8 cellular contexts compared by ENCODE assay signal in the genomic region with DNA sequence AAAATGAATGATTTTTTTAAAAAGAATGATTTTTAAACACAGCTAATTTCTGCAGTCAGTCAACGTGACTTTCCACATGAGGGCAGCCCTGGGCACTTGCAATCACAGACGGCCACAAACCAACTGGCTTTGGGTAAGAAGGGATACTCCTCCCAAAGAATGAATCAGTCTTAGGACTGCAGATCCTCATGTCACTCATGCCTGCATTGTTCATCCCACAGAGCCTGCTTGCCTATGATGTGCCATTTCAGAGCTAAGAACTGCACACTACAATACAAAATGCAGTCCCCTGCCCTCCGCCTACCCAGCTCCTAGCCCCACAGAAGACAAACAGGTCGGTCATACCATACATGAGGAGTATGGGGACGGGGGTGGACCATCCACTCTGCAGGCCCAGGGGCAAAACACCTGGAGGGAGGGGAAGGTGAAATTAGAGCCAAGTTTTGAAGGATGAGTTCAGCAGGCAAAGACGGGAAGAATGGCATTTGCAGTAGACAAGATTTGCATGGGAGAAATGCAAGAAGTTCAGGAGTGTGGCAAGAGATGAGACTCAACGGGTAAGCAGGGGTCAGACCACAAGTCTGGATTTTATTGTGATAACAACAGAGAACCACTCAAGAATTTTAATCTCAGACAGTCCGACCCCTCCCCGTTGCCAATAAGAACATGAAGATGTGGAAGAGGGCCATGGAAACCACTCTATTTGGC. TPM values are rescaled to one million over a fixed set of nuclear protein-coding genes. Genes with fewer than 3 reads are reported as not detected.
DNase-seq lines count a peak whose midpoint lies in the region; ATAC-seq, FAIRE-seq and TF ChIP-seq lines count a peak whose summit lies in the region.

No MANE protein-coding gene starts in this region.

- H3K36me3 Mint-ChIP-seq in H9 (ENCODE audit: insufficient read depth in 1 of 3, low read depth in 3 of 3) (peaks cover 0 to 13% (median 3%) of the 10 kb centered on the region in 3 experiments; a peak in 5 of 7 replicates), WTC11 (no peaks in the 10 kb centered on the region)

- H2BK20ac ChIP-seq in H9 (ENCODE audit: low read depth, low read length, poor library complexity, severe bottlenecking) = no peak overlapping the region

- peaks cover 27% of the 10 kb centered on the region; the same call in 1 of the 2 replicates for H3K79me2 ChIP-seq in H9 (ENCODE audit: insufficient read depth, low read length)

- peak; percentile 77 for DNase-seq in A172 (ENCODE audit: low spot score)
- DNase-seq in H9 = no peak
- no peak for DNase-seq in WTC11 (ENCODE audit: low spot score)
- DNase-seq in kidney = no peak
- no peak for DNase-seq in NCI-H2227 treated with DMSO at 0.1 percent for 48 hours (lab: John Stamatoyannopoulos, UW)
- no peak for DNase-seq in NCI-H774 (lab: John Stamatoyannopoulos, UW)
- no peak for DNase-seq in NCI-H146 treated with DMSO at 0.1 percent for 48 hours (lab: John Stamatoyannopoulos, UW; ENCODE audit: unreplicated experiment)
- no peak for DNase-seq in NCI-H1417 treated with DMSO at 0.1 percent for 48 hours (lab: John Stamatoyannopoulos, UW)

- H2AK5ac ChIP-seq in H9 (ENCODE audit: insufficient read length, low read length) = no peak overlapping the region

- no peak overlapping the region for H2AFZ ChIP-seq in H9 (ENCODE audit: low read length)

- no peaks in the 10 kb centered on the region for H3K27me3 Mint-ChIP-seq in H9 (ENCODE audit: low read depth)
- H3K27me3 Mint-ChIP-seq in WTC11 (ENCODE audit: low read depth) = no peaks in the 10 kb centered on the region

- H3K27me3 ChIP-seq in H9 (ENCODE audit: insufficient read depth, low read length) = no peaks in the 10 kb centered on the region

- peak; percentile 57 for ATAC-seq in WTC11

- H3K18ac ChIP-seq in H9 (ENCODE audit: insufficient read length, low read depth, low read length) = no peak overlapping the region

- H2BK120ac ChIP-seq in H9 (ENCODE audit: low read depth, low read length, poor library complexity, severe bottlenecking) = no peak overlapping the region

- peaks cover 41 to 48% of the 10 kb centered on the region in 2 experiments for H3K4me1 Mint-ChIP-seq in H9
- H3K4me1 Mint-ChIP-seq in WTC11 = peaks cover 50% of the 10 kb centered on the region

- no peak overlapping the region for H4K5ac ChIP-seq in H9 (ENCODE audit: insufficient read length, low read depth, low read length)

- WGBS in H9 (ENCODE audit: extremely low coverage, insufficient read length, low lambda C conversion rate) = no CpG with 5 or more reads among the region's 9 CpGs

- H3K23me2 ChIP-seq in H9 (ENCODE audit: insufficient read length, low read depth, low read length, poor library complexity, severe bottlenecking) = no peaks in the 10 kb centered on the region

- peaks cover 3% of the 10 kb centered on the region for H3K79me1 ChIP-seq in H9 (ENCODE audit: insufficient read depth, low read depth, low read length, poor library complexity, severe bottlenecking)

- CTCF ChIA-PET in WTC11 (lab: Charles Lee) = interaction anchor here (0.9 to 2.0 kb wide), 10 partner anchors 11 to 238 kb away, joined by 3 to 14 read pairs (median 6); no protein-coding TSS in a partner anchor

- no peak overlapping the region for H2BK12ac ChIP-seq in H9 (ENCODE audit: insufficient read length, low read depth, low read length)

- no peaks in the 10 kb centered on the region for H4K20me1 ChIP-seq in H9 (ENCODE audit: control insufficient read depth, insufficient read depth, insufficient read length)

- H3K56ac ChIP-seq in H9 (ENCODE audit: insufficient read length, low read depth, low read length) = no peak overlapping the region

- no peak for FAIRE-seq in kidney (lab: Jason Lieb, UNC)

- H3K27ac Mint-ChIP-seq in H9 (peak overlapping the region in 1 of 3 experiments; percentile 18; a peak in 2 of 7 replicates), WTC11 (no peak overlapping the region; the same call in 1 of the 2 replicates)

- H3K4ac ChIP-seq in H9 (ENCODE audit: low read depth, low read length) = no peak overlapping the region

- no peak overlapping the region for H3K23ac ChIP-seq in H9 (ENCODE audit: insufficient read length, low read depth, low read length)

- no peak overlapping the region for H2BK5ac ChIP-seq in H9 (ENCODE audit: insufficient read length, low read length)

- intact Hi-C loops in kidney (cut with DNase I) = no loop called here

- H3K4me3 Mint-ChIP-seq in H9 (no peak overlapping the region), WTC11 (no peak overlapping the region)

- H3K9me3 Mint-ChIP-seq in H9 (no peaks in the 10 kb centered on the region; a peak in 1 of 5 replicates), WTC11 (no peaks in the 10 kb centered on the region)

- H3T11ph ChIP-seq in H9 (ENCODE audit: low read length) = no peak overlapping the region

- POLR2A ChIA-PET in WTC11 (lab: Charles Lee) = interaction anchor here (0.7 kb wide), 1 partner anchor 18 kb away, joined by 3 read pairs; no protein-coding TSS in a partner anchor

- H3K4me2 ChIP-seq in H9 (ENCODE audit: insufficient read depth, insufficient read length, low read length) = no peak overlapping the region

- no peak overlapping the region for H4K8ac ChIP-seq in H9 (replicated peaks; ENCODE audit: insufficient read length, low read depth, low read length)

- TF ChIP-seq CTCF in H9 (conservative IDR thresholded peaks at IDR 0.05) (peak; percentile 49; the same call in 2 of the 3 replicates), WTC11 (IDR thresholded peaks at IDR 0.05) (no peak), kidney (IDR thresholded peaks at IDR 0.05; ENCODE audit: borderline replicate concordance, extremely low read depth, insufficient read depth) (peak; percentile 28)

- H3K9me3 ChIP-seq in H9 (ENCODE audit: control insufficient read depth, low read depth, low read length) (no peaks in the 10 kb centered on the region), kidney (ENCODE audit: control insufficient read depth in 1 of 2, low read length in 2 of 2) (no peaks in the 10 kb centered on the region)

- no peak overlapping the region for H3K4me3 ChIP-seq in kidney (ENCODE audit: low read length in 2 of 2)

- no peak overlapping the region for H3K14ac ChIP-seq in H9 (ENCODE audit: insufficient read depth, low read length)

- no peak overlapping the region for H3K27ac ChIP-seq in H9 (ENCODE audit: insufficient read length, low read depth, low read length)
- H3K27ac ChIP-seq in kidney (ENCODE audit: low read depth in 2 of 2, low read length in 2 of 2) = no peak overlapping the region

- no peak overlapping the region for H2BK15ac ChIP-seq in H9 (ENCODE audit: low read depth, low read length)

- H3K36me3 ChIP-seq in kidney (ENCODE audit: control insufficient read depth in 1 of 2, insufficient read depth in 2 of 2, low read length in 2 of 2) = no peaks in the 10 kb centered on the region

- no peak overlapping the region for H3K9ac ChIP-seq in H9 (ENCODE audit: extremely low read depth, insufficient read length, low read length)
- H3K9ac ChIP-seq in kidney (ENCODE audit: low read length in 2 of 2) = no peak overlapping the region

- H4K91ac ChIP-seq in H9 (ENCODE audit: insufficient read length, low read depth, low read length) = no peak overlapping the region

- H3K4me1 ChIP-seq in H9 (ENCODE audit: insufficient read depth, low read length) (peaks cover 15% of the 10 kb centered on the region), kidney (ENCODE audit: control insufficient read depth in 1 of 2, insufficient read depth in 1 of 2, low read depth in 1 of 2, low read length in 2 of 2) (peaks cover 12 to 22% of the 10 kb centered on the region in 2 donors)

TF ChIP-seq in WTC11, 78 proteins besides CTCF, POLR2A, EP300 and RAD21 (continues in another document):
- TF ChIP-seq ZNF232 (CRISPR knock-in tag; IDR thresholded peaks at IDR 0.05) = no peak
- TF ChIP-seq GTF2I (CRISPR knock-in tag; conservative IDR thresholded peaks at IDR 0.05) = no peak
- TF ChIP-seq GABPB1 (CRISPR knock-in tag; IDR thresholded peaks at IDR 0.05) = no peak
- TF ChIP-seq ZNF532 (CRISPR knock-in tag; IDR thresholded peaks at IDR 0.05; ENCODE audit: borderline replicate concordance) = no peak

RNA-seq across cellular contexts. Expression of gene PACSIN2, which starts 24.7 kb away (rescaled TPM):
- 31.4 and 35.9 TPM in 2 replicates for total RNA-seq in A172 (2014; rRNA removed; shearing (Covaris generic))
- total RNA-seq in H9 (2021) = 62.3 and 63.9 TPM in 2 replicates
- 64.1 to 70.5 TPM (median 69.0 TPM) in 3 replicates for total RNA-seq in WTC11 (2021)
- total RNA-seq in kidney = 105 TPM
- polyA plus RNA-seq in kidney (ENCODE audit: insufficient read depth, low read depth, low replicate concordance) = 56.3 TPM
